Comparison of ENCODE assay signal across 26 cellular contexts in the genomic region with DNA sequence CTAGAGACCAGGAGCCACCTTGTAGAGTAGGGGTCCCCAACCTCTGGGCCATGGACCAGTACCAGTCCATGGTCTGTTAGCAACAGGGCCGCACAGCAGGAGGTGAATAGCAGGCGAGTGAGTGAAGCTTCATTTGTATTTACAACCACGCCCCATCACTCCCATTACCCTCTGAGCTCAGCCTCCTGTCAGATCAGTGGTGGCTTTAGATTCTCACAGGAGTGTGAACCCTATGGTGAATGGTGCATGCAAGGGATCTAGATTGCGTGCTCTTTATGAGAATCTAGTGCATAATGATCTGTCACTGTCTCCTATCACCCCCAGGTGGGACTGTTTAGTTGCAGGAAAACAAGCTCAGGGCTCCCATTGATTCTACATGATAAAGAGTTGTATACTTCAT.
DNase-seq lines count a peak whose midpoint lies in the region; ATAC-seq, FAIRE-seq and TF ChIP-seq lines count a peak whose summit lies in the region.
"Had no signal": no experiment of that assay in that cellular context is flagged by ENCODE, and none has a peak within 500 bp of the region (broad histone marks: within the 10 kb centered on the region; RNA-seq: fewer than 3 reads in every experiment).

No MANE protein-coding gene starts in this region.

- TF ChIP-seq POLR2A in NB4 (IDR thresholded peaks at IDR 0.05; ENCODE audit: extremely low read depth, insufficient read length) = no peak

- peak; percentile 17 for ATAC-seq in activated T-helper 17 cell treated with anti-CD3 and anti-CD28 coated beads, Interleukin-2, amount 50 U/mL, for 72 hours (replicated peaks)
- no peak for ATAC-seq in HG03571 (IDR thresholded peaks at IDR 0.05; ENCODE audit: unreplicated experiment)

- H4K8ac ChIP-seq in mesenchymal stem cell (ENCODE audit: low read length) = no peak overlapping the region

- TF ChIP-seq CTCF in NB4 (IDR thresholded peaks at IDR 0.05; ENCODE audit: low read depth, low read length) = no peak

- H3K36me3 Mint-ChIP-seq in activated T-helper 17 cell treated with anti-CD3 and anti-CD28 coated beads, Interleukin-2, amount 50 U/mL, for 72 hours (ENCODE audit: low read depth) = no peaks in the 10 kb centered on the region

- no peak overlapping the region for H2BK120ac ChIP-seq in mesenchymal stem cell (ENCODE audit: low read depth, low read length)

- H3K23ac ChIP-seq in mesenchymal stem cell (ENCODE audit: low read length in 2 of 2) = no peak overlapping the region

- H3K36me3 ChIP-seq in small intestine (ENCODE audit: control insufficient read depth in 2 of 2, insufficient read depth in 2 of 2, low read length in 2 of 2) (no peaks in the 10 kb centered on the region), mesenchymal stem cell (ENCODE audit: control insufficient read depth in 1 of 2, insufficient read depth in 2 of 2, low read depth in 1 of 2, low read length in 2 of 2) (no peaks in the 10 kb centered on the region)
- H3K36me3 ChIP-seq: BE2C, heart right ventricle, lower lobe of right lung, upper lobe of left lung had no signal

- H3K9me3 ChIP-seq in small intestine (ENCODE audit: control insufficient read depth, low read depth) = no peaks in the 10 kb centered on the region
- no peaks in the 10 kb centered on the region for H3K9me3 ChIP-seq in mesenchymal stem cell (ENCODE audit: control insufficient read depth, low read length)
- H3K9me3 ChIP-seq: BE2C, lower lobe of right lung, upper lobe of left lung had no signal

- H2BK15ac ChIP-seq in mesenchymal stem cell (ENCODE audit: low read depth, poor library complexity, severe bottlenecking) = no peak overlapping the region

- H3K4me3 ChIP-seq in NB4 (ENCODE audit: low read depth, low read length) (no peak overlapping the region), small intestine (ENCODE audit: low read depth in 1 of 2, low read length in 2 of 2) (no peak overlapping the region), mesenchymal stem cell (ENCODE audit: insufficient read depth in 1 of 2, low read depth in 1 of 2, low read length in 2 of 2) (no peak overlapping the region)
- H3K4me3 ChIP-seq: heart right ventricle, lower lobe of right lung, upper lobe of left lung had no signal

- H3K4ac ChIP-seq in mesenchymal stem cell (ENCODE audit: low read depth in 1 of 2, low read length in 2 of 2) = peak overlapping the region in 1 of 2 experiments; percentile 61

- no peak overlapping the region for H2BK5ac ChIP-seq in mesenchymal stem cell (ENCODE audit: low read depth, low read length, poor library complexity, severe bottlenecking)

- H3K14ac ChIP-seq in mesenchymal stem cell (ENCODE audit: low read length in 2 of 2) = peak overlapping the region in 1 of 2 experiments; percentile 62

- H3K4me1 Mint-ChIP-seq in activated T-helper 17 cell treated with anti-CD3 and anti-CD28 coated beads, Interleukin-2, amount 50 U/mL, for 72 hours = peaks cover 17% of the 10 kb centered on the region

- 90 to 94% (median 92%) methylated on average over 4 of the region's 4 CpGs for WGBS in small intestine, 3 donors
- no CpG with 5 or more reads among the region's 4 CpGs for WGBS in mesenchymal stem cell

- H3K79me1 ChIP-seq in mesenchymal stem cell (replicated peaks; ENCODE audit: low read length, poor library complexity, severe bottlenecking) = no peaks in the 10 kb centered on the region

- no peak overlapping the region for H4K91ac ChIP-seq in mesenchymal stem cell (ENCODE audit: low read length)

- H3K9ac ChIP-seq in mesenchymal stem cell (ENCODE audit: low read length) = no peak overlapping the region

- DNase-seq in DMS153 (lab: John Stamatoyannopoulos, UW) (peak; percentile 6), DMS153 treated with DMSO at 0.1 percent for 48 hours (lab: John Stamatoyannopoulos, UW; ENCODE audit: unreplicated experiment) (no peak), NB4 (ENCODE audit: low read depth) (peak; percentile 37), small intestine (peak; percentile 26), mesenchymal stem cell (no peak), NOMO-1 treated with dmso at 0.1 percent for 144 hours (lab: John Stamatoyannopoulos, UW; ENCODE audit: unreplicated experiment) (no peak)
- DNase-seq: 8988T; activated CD8-positive, alpha-beta memory T cell treated with anti-CD3 and anti-CD28 coated beads, Interleukin-2, amount 50 U/mL, for 48 hours; activated effector memory CD4-positive, alpha-beta T cell treated with anti-CD3 and anti-CD28 coated beads, Interleukin-2, amount 50 U/mL, for 16 hours; BE2C; DMS 273 treated with DMSO at 0.1 percent for 48 hours; lower lobe of right lung; NCI-H1048; NCI-H2081; NCI-H524; retina; SIG-M5; upper lobe of left lung had no signal

- no peak for FAIRE-seq in small intestine (lab: Jason Lieb, UNC)
- FAIRE-seq: bronchial epithelial cell, endothelial cell of umbilical vein, GM12891, GM19239 had no signal

- H3K18ac ChIP-seq in mesenchymal stem cell (ENCODE audit: low read depth in 1 of 2, low read length in 2 of 2) = peak overlapping the region in 1 of 2 experiments; percentile 56

- no peaks in the 10 kb centered on the region for H3K27me3 Mint-ChIP-seq in activated T-helper 17 cell treated with anti-CD3 and anti-CD28 coated beads, Interleukin-2, amount 50 U/mL, for 72 hours
- H3K27me3 Mint-ChIP-seq: dendritic cell treated with granulocyte-macrophage colony-stimulating factor and Interleukin-4, amounts not matched to agents 40 ng/mL and 50 ng/mL, for 4 days had no signal

- no peak overlapping the region for H3K27ac ChIP-seq in small intestine (ENCODE audit: low read depth in 1 of 2, low read length in 1 of 2)
- H3K27ac ChIP-seq in mesenchymal stem cell (ENCODE audit: low read length, poor library complexity, severe bottlenecking) = no peak overlapping the region
- H3K27ac ChIP-seq: heart right ventricle, lower lobe of right lung, upper lobe of left lung had no signal

- no peaks in the 10 kb centered on the region for H3K9me3 Mint-ChIP-seq in activated T-helper 17 cell treated with anti-CD3 and anti-CD28 coated beads, Interleukin-2, amount 50 U/mL, for 72 hours

- no peak overlapping the region for H3K4me2 ChIP-seq in mesenchymal stem cell (ENCODE audit: low read length, poor library complexity, severe bottlenecking)

- H2BK12ac ChIP-seq in mesenchymal stem cell (ENCODE audit: low read length in 2 of 2) = peak overlapping the region in 1 of 2 experiments; percentile 33

- H2AFZ ChIP-seq in mesenchymal stem cell (ENCODE audit: low read depth, low read length) = no peak overlapping the region

- no peak overlapping the region for H3K27ac Mint-ChIP-seq in activated T-helper 17 cell treated with anti-CD3 and anti-CD28 coated beads, Interleukin-2, amount 50 U/mL, for 72 hours
- H3K27ac Mint-ChIP-seq: dendritic cell treated with granulocyte-macrophage colony-stimulating factor and Interleukin-4, amounts not matched to agents 40 ng/mL and 50 ng/mL, for 4 days had no signal

- H3K4me1 ChIP-seq in small intestine (ENCODE audit: control insufficient read depth in 2 of 2, insufficient read depth in 1 of 2, low read depth in 1 of 2, low read length in 1 of 2) (no peaks in the 10 kb centered on the region), mesenchymal stem cell (ENCODE audit: control insufficient read depth, insufficient read depth, low read depth, low read length) (peaks cover 5% of the 10 kb centered on the region)
- H3K4me1 ChIP-seq: BE2C had no signal

- no peaks in the 10 kb centered on the region for H3K27me3 ChIP-seq in small intestine (ENCODE audit: control insufficient read depth in 2 of 2, insufficient read depth in 2 of 2, low read length in 2 of 2)
- no peaks in the 10 kb centered on the region for H3K27me3 ChIP-seq in mesenchymal stem cell (ENCODE audit: control insufficient read depth in 1 of 2, insufficient read depth in 1 of 2, low read length in 2 of 2)
- H3K27me3 ChIP-seq: BE2C, heart right ventricle, upper lobe of left lung had no signal

- H3K4me3 Mint-ChIP-seq in activated T-helper 17 cell treated with anti-CD3 and anti-CD28 coated beads, Interleukin-2, amount 50 U/mL, for 72 hours = no peak overlapping the region
- H3K4me3 Mint-ChIP-seq: dendritic cell treated with granulocyte-macrophage colony-stimulating factor and Interleukin-4, amounts not matched to agents 40 ng/mL and 50 ng/mL, for 4 days had no signal

- no peak overlapping the region for H2AK5ac ChIP-seq in mesenchymal stem cell (ENCODE audit: low read length, severe bottlenecking)

Comparison
In these comparisons a context has a peak if more than half of its experiments do, and no peak if none do; other contexts are left out.
1. DNase-seq: peak in DMS153 (single experiment), NB4 (single experiment) and small intestine (single experiment); none in DMS153 treated with DMSO at 0.1 percent for 48 hours (single experiment), mesenchymal stem cell (single experiment) and NOMO-1 treated with dmso at 0.1 percent for 144 hours (single experiment).